28 cellular contexts compared by ENCODE assay signal in genomic region chr17:50109785-50110184, GRCh38. TPM values are rescaled to one million over a fixed set of nuclear protein-coding genes. Genes with fewer than 3 reads are reported as not detected.
"Had no signal": no experiment of that assay in that cellular context is flagged by ENCODE, and none has a peak within 500 bp of the region (broad histone marks: within the 10 kb centered on the region; RNA-seq: fewer than 3 reads in every experiment).

No MANE protein-coding gene starts in this region.

- H3K4me3 ChIP-seq: colonic mucosa, dorsolateral prefrontal cortex, lung, spleen, thyroid gland, upper lobe of right lung had no signal

- H3K4me3 Mint-ChIP-seq: activated B cell treated with CpG ODN at 0.5 μM for 24 hours; activated CD4-positive, alpha-beta T cell treated with anti-CD3 and anti-CD28 coated beads for 36 hours; activated CD8-positive, alpha-beta memory T cell treated with anti-CD3 and anti-CD28 coated beads, Interleukin-2, amount 10 ng/mL, durations not matched to agents 7 days and 5 days; activated CD8-positive, alpha-beta T cell treated with anti-CD3 and anti-CD28 coated beads, Interleukin-2, amount 10 ng/mL, durations not matched to agents 7 days and 5 days; activated naive CD4-positive, alpha-beta T cell treated with anti-CD3 and anti-CD28 coated beads, Interleukin-2, amount 50 U/mL, for 24 hours; activated naive CD8-positive, alpha-beta T cell treated with anti-CD3 and anti-CD28 coated beads, Interleukin-2, amount 50 U/mL, for 24 hours; nephron; stimulated activated naive CD8-positive, alpha-beta T cell treated with anti-CD3 and anti-CD28 coated beads, Interleukin-15, Interleukin-2, amounts not matched to agents 100 ng/mL and 50 ng/mL, for 24 hours; T-cell; T-helper 2 cell treated with Interferon-gamma antibody and Interleukin-4, amounts not matched to agents 5 μg/mL and 100 μg/mL, for 36 hours had no signal

- H3K27me3 ChIP-seq: colonic mucosa, dorsolateral prefrontal cortex, thyroid gland, upper lobe of right lung had no signal

- H3K36me3 ChIP-seq: colonic mucosa, neutrophil had no signal

- H3K9me3 ChIP-seq: colonic mucosa, neutrophil, spleen, thyroid gland, upper lobe of right lung had no signal

- DNase-seq: activated B cell treated with CpG ODN at 0.5 μM for 24 hours; activated CD4-positive, alpha-beta T cell treated with anti-CD3 and anti-CD28 coated beads for 36 hours; activated CD8-positive, alpha-beta memory T cell treated with anti-CD3 and anti-CD28 coated beads, Interleukin-2, amount 10 ng/mL, durations not matched to agents 7 days and 5 days; activated CD8-positive, alpha-beta T cell treated with anti-CD3 and anti-CD28 coated beads, Interleukin-2, amount 10 ng/mL, durations not matched to agents 7 days and 5 days; activated naive CD8-positive, alpha-beta T cell treated with anti-CD3 and anti-CD28 coated beads, Interleukin-2, amount 50 U/mL, for 24 hours; activated T-cell treated with anti-CD3 and anti-CD28 coated beads, Interleukin-2, amount 50 U/mL, for 48 hours; cerebellar nuclear complex; colonic mucosa; dorsolateral prefrontal cortex; effector memory CD4-positive, alpha-beta T cell; glutamatergic neuron; hippocampal formation; retina; spleen; stimulated activated CD4-positive, alpha-beta T cell treated with anti-CD3 and anti-CD28 coated beads, Interleukin-2, amount 100 ng/mL, for 48 hours; T-cell; thyroid gland; upper lobe of right lung had no signal

- H3K27me3 Mint-ChIP-seq: activated CD4-positive, alpha-beta T cell treated with anti-CD3 and anti-CD28 coated beads for 36 hours; activated naive CD4-positive, alpha-beta T cell treated with anti-CD3 and anti-CD28 coated beads, Interleukin-2, amount 50 U/mL, for 24 hours had no signal

- H3K9me3 Mint-ChIP-seq: activated B cell treated with CpG ODN at 0.5 μM for 24 hours; activated naive CD4-positive, alpha-beta T cell treated with anti-CD3 and anti-CD28 coated beads, Interleukin-2, amount 50 U/mL, for 24 hours; activated naive CD8-positive, alpha-beta T cell treated with anti-CD3 and anti-CD28 coated beads, Interleukin-2, amount 50 U/mL, for 24 hours; activated T-helper 2 cell treated with anti-CD3 and anti-CD28 coated beads, Interferon-gamma antibody, Interleukin-2, Interleukin-4, amounts not matched to agents 10 μg/mL and 5 μg/mL and 100 μg/mL, durations not matched to agents 14 hours and 24 hours and 36 hours; nephron; stimulated activated naive CD8-positive, alpha-beta T cell treated with anti-CD3 and anti-CD28 coated beads, Interleukin-15, Interleukin-2, amounts not matched to agents 100 ng/mL and 50 ng/mL, for 24 hours; T-cell; T-helper 2 cell treated with Interferon-gamma antibody and Interleukin-4, amounts not matched to agents 5 μg/mL and 100 μg/mL, for 36 hours had no signal

- ATAC-seq: activated CD4-positive, alpha-beta T cell treated with anti-CD3 and anti-CD28 coated beads for 36 hours; activated CD8-positive, alpha-beta memory T cell treated with anti-CD3 and anti-CD28 coated beads, Interleukin-2, amount 10 ng/mL, durations not matched to agents 7 days and 5 days; activated CD8-positive, alpha-beta T cell treated with anti-CD3 and anti-CD28 coated beads, Interleukin-2, amount 10 ng/mL, durations not matched to agents 7 days and 5 days; activated naive CD8-positive, alpha-beta T cell treated with anti-CD3 and anti-CD28 coated beads, Interleukin-2, amount 50 U/mL, for 24 hours; T-cell; upper lobe of right lung had no signal

- H3K27ac ChIP-seq: colonic mucosa, neutrophil, thyroid gland, upper lobe of right lung had no signal

- H3K4me1 Mint-ChIP-seq: activated CD4-positive, alpha-beta T cell treated with anti-CD3 and anti-CD28 coated beads for 36 hours; activated CD8-positive, alpha-beta memory T cell treated with anti-CD3 and anti-CD28 coated beads, Interleukin-2, amount 10 ng/mL, durations not matched to agents 7 days and 5 days; activated naive CD8-positive, alpha-beta T cell treated with anti-CD3 and anti-CD28 coated beads, Interleukin-2, amount 50 U/mL, for 24 hours had no signal

- H3K27ac Mint-ChIP-seq: activated B cell treated with CpG ODN at 0.5 μM for 24 hours; activated CD4-positive, alpha-beta T cell treated with anti-CD3 and anti-CD28 coated beads for 36 hours; activated CD8-positive, alpha-beta memory T cell treated with anti-CD3 and anti-CD28 coated beads, Interleukin-2, amount 10 ng/mL, durations not matched to agents 7 days and 5 days; activated CD8-positive, alpha-beta T cell treated with anti-CD3 and anti-CD28 coated beads, Interleukin-2, amount 10 ng/mL, durations not matched to agents 7 days and 5 days; activated naive CD4-positive, alpha-beta T cell treated with anti-CD3 and anti-CD28 coated beads, Interleukin-2, amount 50 U/mL, for 24 hours; activated naive CD8-positive, alpha-beta T cell treated with anti-CD3 and anti-CD28 coated beads, Interleukin-2, amount 50 U/mL, for 24 hours; activated T-helper 2 cell treated with anti-CD3 and anti-CD28 coated beads, Interferon-gamma antibody, Interleukin-2, Interleukin-4, amounts not matched to agents 10 μg/mL and 5 μg/mL and 100 μg/mL, durations not matched to agents 14 hours and 24 hours and 36 hours; nephron; stimulated activated naive CD8-positive, alpha-beta T cell treated with anti-CD3 and anti-CD28 coated beads, Interleukin-15, Interleukin-2, amounts not matched to agents 100 ng/mL and 50 ng/mL, for 24 hours; T-cell; T-helper 2 cell treated with Interferon-gamma antibody and Interleukin-4, amounts not matched to agents 5 μg/mL and 100 μg/mL, for 36 hours had no signal

- H3K36me3 Mint-ChIP-seq: activated CD8-positive, alpha-beta memory T cell treated with anti-CD3 and anti-CD28 coated beads, Interleukin-2, amount 10 ng/mL, durations not matched to agents 7 days and 5 days; activated naive CD4-positive, alpha-beta T cell treated with anti-CD3 and anti-CD28 coated beads, Interleukin-2, amount 50 U/mL, for 24 hours had no signal

RNA-seq across cellular contexts. Expression of gene SAMD14, which starts 20.2 kb away (rescaled TPM):
- polyA plus RNA-seq: keratinocyte had no signal

RNA-seq across cellular contexts. Expression of gene SGCA, which starts 56.0 kb away (rescaled TPM):
- total RNA-seq: activated CD8-positive, alpha-beta T cell treated with anti-CD3 and anti-CD28 coated beads, Interleukin-2, amount 10 ng/mL, durations not matched to agents 7 days and 5 days; bronchial epithelial cell; frontal cortex had no signal
- polyA plus RNA-seq: keratinocyte had no signal
